8 cellular contexts compared by ENCODE assay signal in the genomic region with DNA sequence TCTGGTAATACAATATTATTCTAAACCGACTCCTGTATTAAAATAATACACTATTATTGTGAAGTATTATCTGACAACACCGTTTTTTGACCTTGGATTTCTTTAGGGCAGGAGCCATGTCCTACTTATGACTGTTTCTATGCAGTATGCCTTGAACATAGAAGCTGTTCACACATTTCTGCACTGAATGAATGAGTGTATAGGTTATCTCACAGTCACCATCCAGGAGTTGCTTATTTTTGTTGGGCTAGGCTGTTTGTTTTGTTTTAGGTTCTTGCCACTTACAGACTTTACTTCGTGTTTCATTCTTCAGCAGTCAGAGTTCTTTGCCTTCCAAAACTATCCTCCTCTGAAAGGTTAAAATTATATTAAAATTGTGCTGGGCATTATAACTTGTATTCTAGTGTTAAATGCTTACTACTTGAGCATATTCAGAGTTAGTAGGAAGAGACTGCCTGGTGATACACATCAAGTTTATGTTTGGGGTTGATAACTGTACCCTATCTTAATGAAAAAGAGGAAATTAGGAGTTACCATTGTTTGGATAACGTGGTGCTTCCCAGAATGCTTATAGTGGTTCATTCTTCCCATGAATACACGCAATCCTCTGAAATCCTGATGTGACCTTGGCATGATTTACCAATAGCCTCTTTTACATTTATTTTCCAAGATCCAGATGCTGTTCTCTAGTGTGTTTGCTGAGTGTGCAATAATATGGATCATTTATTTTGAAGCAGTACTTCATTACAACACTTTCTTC. TPM values are rescaled to one million over a fixed set of nuclear protein-coding genes. Genes with fewer than 3 reads are reported as not detected.
DNase-seq lines count a peak whose midpoint lies in the region; ATAC-seq and TF ChIP-seq lines count a peak whose summit lies in the region.

No MANE protein-coding gene starts in this region.

- peaks cover 8% of the 10 kb centered on the region; the same call in 1 of the 2 replicates for H3K36me3 ChIP-seq in OCI-LY1 (ENCODE audit: insufficient read depth, low read length)
- no peaks in the 10 kb centered on the region for H3K36me3 ChIP-seq in duodenal mucosa (ENCODE audit: control insufficient read depth in 1 of 2, insufficient read depth in 2 of 2, low read length in 2 of 2)
- H3K36me3 ChIP-seq in neural cell (ENCODE audit: insufficient read depth, low read length): no peaks in the 10 kb centered on the region

- no peak for TF ChIP-seq EP300 in neural cell (conservative IDR thresholded peaks at IDR 0.05; ENCODE audit: poor library complexity, severe bottlenecking)

- H3K4me1 ChIP-seq in OCI-LY1 (ENCODE audit: insufficient read depth, low read length, severe bottlenecking): peaks cover 37% of the 10 kb centered on the region
- H3K4me1 ChIP-seq in duodenal mucosa (ENCODE audit: control insufficient read depth in 1 of 2, insufficient read depth in 2 of 2, low read length in 2 of 2): peaks cover 30 to 41% of the 10 kb centered on the region in 2 donors

- H3K4me2 ChIP-seq in OCI-LY1 (ENCODE audit: low read length) (peak overlapping the region; percentile 98), neural cell (ENCODE audit: low read length) (peak overlapping the region; percentile 94)

- H3K9me3 ChIP-seq in OCI-LY1 (ENCODE audit: low read length) (no peaks in the 10 kb centered on the region), duodenal mucosa (ENCODE audit: control insufficient read depth in 1 of 2, low read length in 2 of 2) (no peaks in the 10 kb centered on the region), neural cell (ENCODE audit: low read length) (no peaks in the 10 kb centered on the region)

- H2AFZ ChIP-seq in OCI-LY1 (ENCODE audit: low read length) (no peak overlapping the region), neural cell (ENCODE audit: low read depth, low read length) (no peak overlapping the region)

- H3K27ac ChIP-seq in OCI-LY1 (ENCODE audit: low read depth, low read length, poor library complexity, severe bottlenecking) (no peak overlapping the region), duodenal mucosa (ENCODE audit: low read depth, low read length) (no peak overlapping the region), neural cell (ENCODE audit: low read length) (peak overlapping the region; percentile 17)

- DNase-seq in ELR (ENCODE audit: low read depth) (peak; percentile 59), islet precursor cell (no peak), NCI-H526 treated with DMSO at 0.1 percent for 48 hours (lab: John Stamatoyannopoulos, UW) (no peak)

- H3K9me2 ChIP-seq in OCI-LY1 (ENCODE audit: low read depth, low read length) (no peaks in the 10 kb centered on the region), neural cell (ENCODE audit: insufficient read depth, low read length) (no peaks in the 10 kb centered on the region)

- H3K79me2 ChIP-seq in OCI-LY1 (ENCODE audit: insufficient read depth, low read length) (peaks cover 53% of the 10 kb centered on the region), neural cell (replicated peaks; ENCODE audit: insufficient read depth, low read length) (peaks cover 64% of the 10 kb centered on the region)

- ATAC-seq in GM18909 (IDR thresholded peaks at IDR 0.05; ENCODE audit: poor library complexity, unreplicated experiment) (no peak), GM18867 (IDR thresholded peaks at IDR 0.05; ENCODE audit: unreplicated experiment) (no peak)

- H3F3A ChIP-seq in OCI-LY1 (ENCODE audit: insufficient read depth, low read length) (no peaks in the 10 kb centered on the region), neural cell (ENCODE audit: insufficient read depth, low read length, poor library complexity, severe bottlenecking) (no peaks in the 10 kb centered on the region)

- H3K9ac ChIP-seq in OCI-LY1 (ENCODE audit: low read length) (peak overlapping the region; percentile 91; the same call in 1 of the 2 replicates), duodenal mucosa (ENCODE audit: low read depth in 1 of 2, low read length in 2 of 2) (peak overlapping the region in 1 of 2 donors; percentile 93), neural cell (ENCODE audit: low read length) (peak overlapping the region; percentile 98)

- TF ChIP-seq RAD21 in neural cell (conservative IDR thresholded peaks at IDR 0.05): no peak

- H3K27me3 ChIP-seq in OCI-LY1 (ENCODE audit: insufficient read depth, low read length) (no peaks in the 10 kb centered on the region), duodenal mucosa (ENCODE audit: control insufficient read depth in 1 of 2, insufficient read depth in 2 of 2, low read length in 2 of 2) (no peaks in the 10 kb centered on the region), neural cell (ENCODE audit: insufficient read depth, low read depth, low read length) (no peaks in the 10 kb centered on the region)

- TF ChIP-seq CTCF in OCI-LY1 (IDR thresholded peaks at IDR 0.05; ENCODE audit: low read length): no peak
- no peak for TF ChIP-seq CTCF in neural cell (IDR thresholded peaks at IDR 0.05; ENCODE audit: poor library complexity, severe bottlenecking)

- peak overlapping the region; percentile 87 for H3K4me3 ChIP-seq in OCI-LY1 (ENCODE audit: low read depth, low read length, poor library complexity, severe bottlenecking)
- H3K4me3 ChIP-seq in duodenal mucosa (ENCODE audit: low read depth in 1 of 2, low read length in 2 of 2): peak overlapping the region; percentile 89 to 90
- peak overlapping the region; percentile 74 for H3K4me3 ChIP-seq in neural cell (ENCODE audit: low read length)

- H4K20me1 ChIP-seq in OCI-LY1 (ENCODE audit: insufficient read depth, low read length) (no peaks in the 10 kb centered on the region), neural cell (ENCODE audit: insufficient read depth) (no peaks in the 10 kb centered on the region)

TF ChIP-seq in neural cell, 6 proteins besides CTCF, POLR2A, EP300 and RAD21:
- TF ChIP-seq, protein P1, sequence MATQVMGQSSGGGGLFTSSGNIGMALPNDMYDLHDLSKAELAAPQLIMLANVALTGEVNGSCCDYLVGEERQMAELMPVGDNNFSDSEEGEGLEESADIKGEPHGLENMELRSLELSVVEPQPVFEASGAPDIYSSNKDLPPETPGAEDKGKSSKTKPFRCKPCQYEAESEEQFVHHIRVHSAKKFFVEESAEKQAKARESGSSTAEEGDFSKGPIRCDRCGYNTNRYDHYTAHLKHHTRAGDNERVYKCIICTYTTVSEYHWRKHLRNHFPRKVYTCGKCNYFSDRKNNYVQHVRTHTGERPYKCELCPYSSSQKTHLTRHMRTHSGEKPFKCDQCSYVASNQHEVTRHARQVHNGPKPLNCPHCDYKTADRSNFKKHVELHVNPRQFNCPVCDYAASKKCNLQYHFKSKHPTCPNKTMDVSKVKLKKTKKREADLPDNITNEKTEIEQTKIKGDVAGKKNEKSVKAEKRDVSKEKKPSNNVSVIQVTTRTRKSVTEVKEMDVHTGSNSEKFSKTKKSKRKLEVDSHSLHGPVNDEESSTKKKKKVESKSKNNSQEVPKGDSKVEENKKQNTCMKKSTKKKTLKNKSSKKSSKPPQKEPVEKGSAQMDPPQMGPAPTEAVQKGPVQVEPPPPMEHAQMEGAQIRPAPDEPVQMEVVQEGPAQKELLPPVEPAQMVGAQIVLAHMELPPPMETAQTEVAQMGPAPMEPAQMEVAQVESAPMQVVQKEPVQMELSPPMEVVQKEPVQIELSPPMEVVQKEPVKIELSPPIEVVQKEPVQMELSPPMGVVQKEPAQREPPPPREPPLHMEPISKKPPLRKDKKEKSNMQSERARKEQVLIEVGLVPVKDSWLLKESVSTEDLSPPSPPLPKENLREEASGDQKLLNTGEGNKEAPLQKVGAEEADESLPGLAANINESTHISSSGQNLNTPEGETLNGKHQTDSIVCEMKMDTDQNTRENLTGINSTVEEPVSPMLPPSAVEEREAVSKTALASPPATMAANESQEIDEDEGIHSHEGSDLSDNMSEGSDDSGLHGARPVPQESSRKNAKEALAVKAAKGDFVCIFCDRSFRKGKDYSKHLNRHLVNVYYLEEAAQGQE (IDR thresholded peaks at IDR 0.05; ENCODE audit: borderline replicate concordance): no peak
- TF ChIP-seq POLR2AphosphoS5 (IDR thresholded peaks at IDR 0.05): no peak
- TF ChIP-seq SMC3 (conservative IDR thresholded peaks at IDR 0.05; ENCODE audit: poor library complexity): no peak
- no peak for TF ChIP-seq MXI1 (conservative IDR thresholded peaks at IDR 0.05; ENCODE audit: poor library complexity, severe bottlenecking)
- no peak for TF ChIP-seq TAF1 (IDR thresholded peaks at IDR 0.05; ENCODE audit: low read depth)
- TF ChIP-seq EZH2 (IDR thresholded peaks at IDR 0.05; ENCODE audit: borderline replicate concordance, insufficient read depth, low read length, poor library complexity, severe bottlenecking): no peak

RNA-seq across cellular contexts. Expression of a gene that starts 1.7 kb away (rescaled TPM):
- 31.4 and 36.2 TPM in 2 replicates for polyA plus RNA-seq in neural cell
- 34.6 and 42.0 TPM in 2 replicates for polyA minus RNA-seq in neural cell

RNA-seq across cellular contexts. Expression of a gene that starts 58.9 kb away (rescaled TPM):
- polyA plus RNA-seq in neural cell: 80.5 and 85.2 TPM in 2 replicates
- polyA minus RNA-seq in neural cell: 86.4 and 94.3 TPM in 2 replicates
